In genomic region chr1:53559854-53560571, GRCh38 we compare ENCODE assay signal across 24 cellular contexts.
DNase-seq lines count a peak whose midpoint lies in the region; ATAC-seq and TF ChIP-seq lines count a peak whose summit lies in the region.
"Had no signal": no experiment of that assay in that cellular context is flagged by ENCODE, and none has a peak within 500 bp of the region (broad histone marks: within the 10 kb centered on the region; RNA-seq: fewer than 3 reads in every experiment).

No MANE protein-coding gene starts in this region.

- no peaks in the 10 kb centered on the region for H3K4me1 ChIP-seq in Peyer's patch
- H3K4me1 ChIP-seq in endodermal cell (ENCODE audit: control insufficient read depth, insufficient read depth, low read length) = no peaks in the 10 kb centered on the region
- H3K4me1 ChIP-seq: BLaER1, colonic mucosa, vagina had no signal

- H3K4me1 Mint-ChIP-seq in activated T-cell treated with anti-CD3 and anti-CD28 coated beads, Interleukin-2, amount 50 U/mL, for 24 hours (ENCODE audit: low read depth) = peaks cover 20% of the 10 kb centered on the region
- H3K4me1 Mint-ChIP-seq in activated T-cell treated with anti-CD3 and anti-CD28 coated beads, Interleukin-2, amount 50 U/mL, for 72 hours (ENCODE audit: low read depth) = peaks cover 22% of the 10 kb centered on the region
- no peaks in the 10 kb centered on the region for H3K4me1 Mint-ChIP-seq in endodermal cell

- 93 to 96% methylated on average over 10 to 12 of the region's 12 CpGs for WGBS in endodermal cell (ENCODE audit: insufficient coverage in 1 of 2, insufficient read length in 1 of 2), 2 experiments

- no peak for TF ChIP-seq POLR2A in Peyer's patch (IDR thresholded peaks at IDR 0.05)

- peaks cover 19% of the 10 kb centered on the region for H3K27me3 Mint-ChIP-seq in activated T-cell treated with anti-CD3 and anti-CD28 coated beads, Interleukin-2, amount 50 U/mL, for 24 hours
- H3K27me3 Mint-ChIP-seq in activated T-cell treated with anti-CD3 and anti-CD28 coated beads, Interleukin-2, amount 50 U/mL, for 72 hours (ENCODE audit: low read depth) = peaks cover 26% of the 10 kb centered on the region
- peaks cover 3% of the 10 kb centered on the region for H3K27me3 Mint-ChIP-seq in endodermal cell (ENCODE audit: insufficient read depth)

- no peaks in the 10 kb centered on the region for H3K9me3 Mint-ChIP-seq in activated T-cell treated with anti-CD3 and anti-CD28 coated beads, Interleukin-2, amount 50 U/mL, for 24 hours
- H3K9me3 Mint-ChIP-seq in activated T-cell treated with anti-CD3 and anti-CD28 coated beads, Interleukin-2, amount 50 U/mL, for 72 hours = no peaks in the 10 kb centered on the region
- no peaks in the 10 kb centered on the region for H3K9me3 Mint-ChIP-seq in endodermal cell
- H3K9me3 Mint-ChIP-seq: stimulated activated effector memory CD8-positive, alpha-beta T cell treated with anti-CD3 and anti-CD28 coated beads, Interleukin-12 subunit alpha, Interleukin-12 subunit beta, amount 100 ng/mL, for 72 hours had no signal

- H3K4me3 ChIP-seq in Peyer's patch (no peak overlapping the region), endodermal cell (ENCODE audit: low read length) (no peak overlapping the region)
- H3K4me3 ChIP-seq: BLaER1, colonic mucosa, lung, MG63, vagina had no signal

- no peak overlapping the region for H3K27ac Mint-ChIP-seq in activated T-cell treated with anti-CD3 and anti-CD28 coated beads, Interleukin-2, amount 50 U/mL, for 24 hours
- no peak overlapping the region for H3K27ac Mint-ChIP-seq in activated T-cell treated with anti-CD3 and anti-CD28 coated beads, Interleukin-2, amount 50 U/mL, for 72 hours
- no peak overlapping the region for H3K27ac Mint-ChIP-seq in endodermal cell
- H3K27ac Mint-ChIP-seq: stimulated activated effector memory CD8-positive, alpha-beta T cell treated with anti-CD3 and anti-CD28 coated beads, Interleukin-12 subunit alpha, Interleukin-12 subunit beta, amount 100 ng/mL, for 72 hours had no signal

- no peak overlapping the region for H3K4me3 Mint-ChIP-seq in activated T-cell treated with anti-CD3 and anti-CD28 coated beads, Interleukin-2, amount 50 U/mL, for 24 hours
- H3K4me3 Mint-ChIP-seq in activated T-cell treated with anti-CD3 and anti-CD28 coated beads, Interleukin-2, amount 50 U/mL, for 72 hours = no peak overlapping the region
- H3K4me3 Mint-ChIP-seq in endodermal cell = no peak overlapping the region
- H3K4me3 Mint-ChIP-seq: stimulated activated effector memory CD8-positive, alpha-beta T cell treated with anti-CD3 and anti-CD28 coated beads, Interleukin-12 subunit alpha, Interleukin-12 subunit beta, amount 100 ng/mL, for 72 hours had no signal

- no peak overlapping the region for H3K27ac ChIP-seq in Peyer's patch
- H3K27ac ChIP-seq in endodermal cell (ENCODE audit: low read depth, low read length) = no peak overlapping the region
- H3K27ac ChIP-seq: BLaER1, colonic mucosa, vagina had no signal

- H3K36me3 Mint-ChIP-seq in activated T-cell treated with anti-CD3 and anti-CD28 coated beads, Interleukin-2, amount 50 U/mL, for 24 hours (ENCODE audit: low read depth) = no peaks in the 10 kb centered on the region
- no peaks in the 10 kb centered on the region for H3K36me3 Mint-ChIP-seq in activated T-cell treated with anti-CD3 and anti-CD28 coated beads, Interleukin-2, amount 50 U/mL, for 72 hours (ENCODE audit: insufficient read depth in 2 of 2)
- H3K36me3 Mint-ChIP-seq in endodermal cell (ENCODE audit: low read depth) = no peaks in the 10 kb centered on the region
- H3K36me3 Mint-ChIP-seq: stimulated activated effector memory CD8-positive, alpha-beta T cell treated with anti-CD3 and anti-CD28 coated beads, Interleukin-12 subunit alpha, Interleukin-12 subunit beta, amount 100 ng/mL, for 72 hours had no signal

- ATAC-seq in activated T-cell treated with anti-CD3 and anti-CD28 coated beads, Interleukin-2, amount 50 U/mL, for 72 hours (replicated peaks in 1 of 2) = no peak
- ATAC-seq in omental fat pad (ENCODE audit: low FRiP score) (no peak), HG02884 (IDR thresholded peaks at IDR 0.05; ENCODE audit: unreplicated experiment) (no peak)
- ATAC-seq: stimulated activated effector memory CD8-positive, alpha-beta T cell treated with anti-CD3 and anti-CD28 coated beads, Interleukin-12 subunit alpha, Interleukin-12 subunit beta, amount 100 ng/mL, for 72 hours had no signal

- TF ChIP-seq CTCF in Peyer's patch (IDR thresholded peaks at IDR 0.05) (no peak), endodermal cell (conservative IDR thresholded peaks at IDR 0.05) (no peak), omental fat pad (IDR thresholded peaks at IDR 0.05) (no peak)

- H3K27me3 ChIP-seq in Peyer's patch (no peaks in the 10 kb centered on the region), endodermal cell (ENCODE audit: control insufficient read depth, insufficient read depth, low read length, poor library complexity, severe bottlenecking) (no peaks in the 10 kb centered on the region)
- H3K27me3 ChIP-seq: BLaER1, colonic mucosa, MG63, vagina had no signal

- no peak overlapping the region for H3K9ac ChIP-seq in endodermal cell (ENCODE audit: extremely low read depth, low read length, poor library complexity, severe bottlenecking)
- H3K9ac ChIP-seq: BLaER1 had no signal

- no peaks in the 10 kb centered on the region for H3K9me3 ChIP-seq in Peyer's patch
- peaks cover 7% of the 10 kb centered on the region for H3K9me3 ChIP-seq in endodermal cell (ENCODE audit: control insufficient read depth, low read length)
- H3K9me3 ChIP-seq: BLaER1, colonic mucosa, MG63, vagina had no signal

- DNase-seq in activated T-cell treated with anti-CD3 and anti-CD28 coated beads, Interleukin-2, amount 50 U/mL, for 24 hours = peak; percentile 8
- DNase-seq in activated T-cell treated with anti-CD3 and anti-CD28 coated beads, Interleukin-2, amount 50 U/mL, for 72 hours = no peak
- DNase-seq in Peyer's patch (peak in 2 of 3 donors; percentile 24 to 26), endodermal cell (peak; percentile 30), omental fat pad (ENCODE audit: low spot score) (peak; percentile 11), A172 (ENCODE audit: low spot score) (no peak), kidney glomerular epithelial cell (lab: John Stamatoyannopoulos, UW) (no peak)
- DNase-seq: ACHN; activated CD4-positive, alpha-beta T cell treated with anti-CD3 and anti-CD28 coated beads for 1 hour; colonic mucosa; COR-L47; DMS79 treated with DMSO at 0.1 percent for 48 hours; MG63; NCI-H1417; nucleus accumbens; OCI-M1; SHP77 treated with DMSO at 0.1 percent for 48 hours; stimulated activated CD4-positive, alpha-beta T cell treated with anti-CD3 and anti-CD28 coated beads, Interleukin-2, amount 100 ng/mL, for 48 hours; substantia nigra had no signal

- H3K36me3 ChIP-seq in Peyer's patch (no peaks in the 10 kb centered on the region), endodermal cell (ENCODE audit: control insufficient read depth, insufficient read depth, low read length) (no peaks in the 10 kb centered on the region)
- H3K36me3 ChIP-seq: BLaER1, colonic mucosa, MG63, vagina had no signal

Comparison
In these comparisons a context has a peak if more than half of its experiments do, and no peak if none do; other contexts are left out.
1. DNase-seq: peak in activated T-cell treated with anti-CD3 and anti-CD28 coated beads, Interleukin-2, amount 50 U/mL, for 24 hours (single experiment), Peyer's patch (2 of 3), endodermal cell (single experiment) and omental fat pad (single experiment); none in activated T-cell treated with anti-CD3 and anti-CD28 coated beads, Interleukin-2, amount 50 U/mL, for 72 hours (0 of 2), A172 (single experiment) and kidney glomerular epithelial cell (single experiment).